In genomic region chr12:113877608-113878007, GRCh38 we compare ENCODE assay signal across 8 cellular contexts.
"Had no signal": no experiment of that assay in that cellular context is flagged by ENCODE, and none has a peak within 500 bp of the region (broad histone marks: within the 10 kb centered on the region; RNA-seq: fewer than 3 reads in every experiment).

No MANE protein-coding gene starts in this region.

- ATAC-seq: GM12878 had no signal

- FAIRE-seq: G401.6, GM12878, GM12891, GM12892, GM18507, GM19239 had no signal

- H3K4me3 ChIP-seq: GM12878 had no signal

- DNase-seq: GDM1, GF-D8 had no signal
